1 cellular context compared by ENCODE assay signal in the genomic region with DNA sequence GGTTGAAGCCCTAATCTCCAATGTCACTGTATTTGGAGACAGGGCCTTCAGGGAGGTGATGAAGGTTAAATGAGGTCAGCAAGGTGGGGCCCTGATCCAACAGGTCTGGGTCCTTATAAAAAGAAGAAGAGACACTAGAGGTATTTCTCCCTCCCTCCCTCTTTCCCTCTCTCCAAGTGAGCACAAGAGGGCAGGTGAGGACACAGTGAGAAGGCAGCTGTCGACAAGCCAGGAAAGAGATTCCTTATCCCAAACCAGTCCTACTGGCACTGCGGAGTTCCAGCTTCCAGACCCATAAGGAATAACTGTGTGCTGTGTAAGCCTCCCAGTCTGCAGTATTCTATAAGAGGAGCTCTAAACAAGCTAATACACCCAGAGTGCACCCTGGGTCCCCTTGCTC.
TF ChIP-seq lines count a peak whose summit lies in the region.

No MANE protein-coding gene starts in this region.

TF ChIP-seq in GM23338, 12 proteins besides CTCF, POLR2A, EP300 and RAD21:
- TF ChIP-seq, protein P1, sequence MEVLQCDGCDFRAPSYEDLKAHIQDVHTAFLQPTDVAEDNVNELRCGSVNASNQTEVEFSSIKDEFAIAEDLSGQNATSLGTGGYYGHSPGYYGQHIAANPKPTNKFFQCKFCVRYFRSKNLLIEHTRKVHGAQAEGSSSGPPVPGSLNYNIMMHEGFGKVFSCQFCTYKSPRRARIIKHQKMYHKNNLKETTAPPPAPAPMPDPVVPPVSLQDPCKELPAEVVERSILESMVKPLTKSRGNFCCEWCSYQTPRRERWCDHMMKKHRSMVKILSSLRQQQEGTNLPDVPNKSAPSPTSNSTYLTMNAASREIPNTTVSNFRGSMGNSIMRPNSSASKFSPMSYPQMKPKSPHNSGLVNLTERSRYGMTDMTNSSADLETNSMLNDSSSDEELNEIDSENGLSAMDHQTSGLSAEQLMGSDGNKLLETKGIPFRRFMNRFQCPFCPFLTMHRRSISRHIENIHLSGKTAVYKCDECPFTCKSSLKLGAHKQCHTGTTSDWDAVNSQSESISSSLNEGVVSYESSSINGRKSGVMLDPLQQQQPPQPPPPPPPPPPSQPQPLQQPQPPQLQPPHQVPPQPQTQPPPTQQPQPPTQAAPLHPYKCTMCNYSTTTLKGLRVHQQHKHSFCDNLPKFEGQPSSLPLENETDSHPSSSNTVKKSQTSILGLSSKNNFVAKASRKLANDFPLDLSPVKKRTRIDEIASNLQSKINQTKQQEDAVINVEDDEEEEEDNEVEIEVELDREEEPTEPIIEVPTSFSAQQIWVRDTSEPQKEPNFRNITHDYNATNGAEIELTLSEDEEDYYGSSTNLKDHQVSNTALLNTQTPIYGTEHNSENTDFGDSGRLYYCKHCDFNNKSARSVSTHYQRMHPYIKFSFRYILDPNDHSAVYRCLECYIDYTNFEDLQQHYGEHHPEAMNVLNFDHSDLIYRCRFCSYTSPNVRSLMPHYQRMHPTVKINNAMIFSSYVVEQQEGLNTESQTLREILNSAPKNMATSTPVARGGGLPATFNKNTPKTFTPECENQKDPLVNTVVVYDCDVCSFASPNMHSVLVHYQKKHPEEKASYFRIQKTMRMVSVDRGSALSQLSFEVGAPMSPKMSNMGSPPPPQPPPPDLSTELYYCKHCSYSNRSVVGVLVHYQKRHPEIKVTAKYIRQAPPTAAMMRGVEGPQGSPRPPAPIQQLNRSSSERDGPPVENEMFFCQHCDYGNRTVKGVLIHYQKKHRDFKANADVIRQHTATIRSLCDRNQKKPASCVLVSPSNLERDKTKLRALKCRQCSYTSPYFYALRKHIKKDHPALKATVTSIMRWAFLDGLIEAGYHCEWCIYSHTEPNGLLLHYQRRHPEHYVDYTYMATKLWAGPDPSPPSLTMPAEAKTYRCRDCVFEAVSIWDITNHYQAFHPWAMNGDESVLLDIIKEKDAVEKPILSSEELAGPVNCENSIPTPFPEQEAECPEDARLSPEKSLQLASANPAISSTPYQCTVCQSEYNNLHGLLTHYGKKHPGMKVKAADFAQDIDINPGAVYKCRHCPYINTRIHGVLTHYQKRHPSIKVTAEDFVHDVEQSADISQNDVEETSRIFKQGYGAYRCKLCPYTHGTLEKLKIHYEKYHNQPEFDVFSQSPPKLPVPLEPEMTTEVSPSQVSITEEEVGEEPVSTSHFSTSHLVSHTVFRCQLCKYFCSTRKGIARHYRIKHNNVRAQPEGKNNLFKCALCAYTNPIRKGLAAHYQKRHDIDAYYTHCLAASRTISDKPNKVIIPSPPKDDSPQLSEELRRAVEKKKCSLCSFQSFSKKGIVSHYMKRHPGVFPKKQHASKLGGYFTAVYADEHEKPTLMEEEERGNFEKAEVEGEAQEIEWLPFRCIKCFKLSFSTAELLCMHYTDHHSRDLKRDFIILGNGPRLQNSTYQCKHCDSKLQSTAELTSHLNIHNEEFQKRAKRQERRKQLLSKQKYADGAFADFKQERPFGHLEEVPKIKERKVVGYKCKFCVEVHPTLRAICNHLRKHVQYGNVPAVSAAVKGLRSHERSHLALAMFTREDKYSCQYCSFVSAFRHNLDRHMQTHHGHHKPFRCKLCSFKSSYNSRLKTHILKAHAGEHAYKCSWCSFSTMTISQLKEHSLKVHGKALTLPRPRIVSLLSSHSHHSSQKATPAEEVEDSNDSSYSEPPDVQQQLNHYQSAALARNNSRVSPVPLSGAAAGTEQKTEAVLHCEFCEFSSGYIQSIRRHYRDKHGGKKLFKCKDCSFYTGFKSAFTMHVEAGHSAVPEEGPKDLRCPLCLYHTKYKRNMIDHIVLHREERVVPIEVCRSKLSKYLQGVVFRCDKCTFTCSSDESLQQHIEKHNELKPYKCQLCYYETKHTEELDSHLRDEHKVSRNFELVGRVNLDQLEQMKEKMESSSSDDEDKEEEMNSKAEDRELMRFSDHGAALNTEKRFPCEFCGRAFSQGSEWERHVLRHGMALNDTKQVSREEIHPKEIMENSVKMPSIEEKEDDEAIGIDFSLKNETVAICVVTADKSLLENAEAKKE (CRISPR knock-in tag; IDR thresholded peaks at IDR 0.05), result no peak
- TF ChIP-seq, protein P2, sequence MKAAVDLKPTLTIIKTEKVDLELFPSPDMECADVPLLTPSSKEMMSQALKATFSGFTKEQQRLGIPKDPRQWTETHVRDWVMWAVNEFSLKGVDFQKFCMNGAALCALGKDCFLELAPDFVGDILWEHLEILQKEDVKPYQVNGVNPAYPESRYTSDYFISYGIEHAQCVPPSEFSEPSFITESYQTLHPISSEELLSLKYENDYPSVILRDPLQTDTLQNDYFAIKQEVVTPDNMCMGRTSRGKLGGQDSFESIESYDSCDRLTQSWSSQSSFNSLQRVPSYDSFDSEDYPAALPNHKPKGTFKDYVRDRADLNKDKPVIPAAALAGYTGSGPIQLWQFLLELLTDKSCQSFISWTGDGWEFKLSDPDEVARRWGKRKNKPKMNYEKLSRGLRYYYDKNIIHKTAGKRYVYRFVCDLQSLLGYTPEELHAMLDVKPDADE (IDR thresholded peaks at IDR 0.05), result no peak
- TF ChIP-seq POLR2AphosphoS5 (IDR thresholded peaks at IDR 0.05; ENCODE audit: low read depth) (no peak), STAT1 (IDR thresholded peaks at IDR 0.05; ENCODE audit: unreplicated experiment) (no peak), CREB1 (CRISPR knock-in tag; IDR thresholded peaks at IDR 0.05; ENCODE audit: low read depth) (no peak), ZNF331 (CRISPR knock-in tag; IDR thresholded peaks at IDR 0.05; ENCODE audit: low read depth) (no peak), ZNF114 (CRISPR knock-in tag; IDR thresholded peaks at IDR 0.05) (no peak), JUNB (IDR thresholded peaks at IDR 0.05; ENCODE audit: unreplicated experiment) (no peak)
- TF ChIP-seq, protein P3, sequence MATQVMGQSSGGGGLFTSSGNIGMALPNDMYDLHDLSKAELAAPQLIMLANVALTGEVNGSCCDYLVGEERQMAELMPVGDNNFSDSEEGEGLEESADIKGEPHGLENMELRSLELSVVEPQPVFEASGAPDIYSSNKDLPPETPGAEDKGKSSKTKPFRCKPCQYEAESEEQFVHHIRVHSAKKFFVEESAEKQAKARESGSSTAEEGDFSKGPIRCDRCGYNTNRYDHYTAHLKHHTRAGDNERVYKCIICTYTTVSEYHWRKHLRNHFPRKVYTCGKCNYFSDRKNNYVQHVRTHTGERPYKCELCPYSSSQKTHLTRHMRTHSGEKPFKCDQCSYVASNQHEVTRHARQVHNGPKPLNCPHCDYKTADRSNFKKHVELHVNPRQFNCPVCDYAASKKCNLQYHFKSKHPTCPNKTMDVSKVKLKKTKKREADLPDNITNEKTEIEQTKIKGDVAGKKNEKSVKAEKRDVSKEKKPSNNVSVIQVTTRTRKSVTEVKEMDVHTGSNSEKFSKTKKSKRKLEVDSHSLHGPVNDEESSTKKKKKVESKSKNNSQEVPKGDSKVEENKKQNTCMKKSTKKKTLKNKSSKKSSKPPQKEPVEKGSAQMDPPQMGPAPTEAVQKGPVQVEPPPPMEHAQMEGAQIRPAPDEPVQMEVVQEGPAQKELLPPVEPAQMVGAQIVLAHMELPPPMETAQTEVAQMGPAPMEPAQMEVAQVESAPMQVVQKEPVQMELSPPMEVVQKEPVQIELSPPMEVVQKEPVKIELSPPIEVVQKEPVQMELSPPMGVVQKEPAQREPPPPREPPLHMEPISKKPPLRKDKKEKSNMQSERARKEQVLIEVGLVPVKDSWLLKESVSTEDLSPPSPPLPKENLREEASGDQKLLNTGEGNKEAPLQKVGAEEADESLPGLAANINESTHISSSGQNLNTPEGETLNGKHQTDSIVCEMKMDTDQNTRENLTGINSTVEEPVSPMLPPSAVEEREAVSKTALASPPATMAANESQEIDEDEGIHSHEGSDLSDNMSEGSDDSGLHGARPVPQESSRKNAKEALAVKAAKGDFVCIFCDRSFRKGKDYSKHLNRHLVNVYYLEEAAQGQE (IDR thresholded peaks at IDR 0.05; ENCODE audit: unreplicated experiment), result no peak
TF ChIP-seq in GM23338: peak in this region for 0.
